14 cellular contexts compared by ENCODE assay signal in genomic region chr16:3659200-3659599, GRCh38. TPM values are rescaled to one million over a fixed set of nuclear protein-coding genes. Genes with fewer than 3 reads are reported as not detected.
DNase-seq lines count a peak whose midpoint lies in the region; ATAC-seq and TF ChIP-seq lines count a peak whose summit lies in the region.
"Had no signal": no experiment of that assay in that cellular context is flagged by ENCODE, and none has a peak within 500 bp of the region (broad histone marks: within the 10 kb centered on the region; RNA-seq: fewer than 3 reads in every experiment).

No MANE protein-coding gene starts in this region.

- no peak for DNase-seq in activated T-cell treated with anti-CD3 and anti-CD28 coated beads, Interleukin-2, amount 50 U/mL, for 72 hours
- no peak for DNase-seq in activated T-cell treated with anti-CD3 and anti-CD28 coated beads, Interleukin-2, amount 50 U/mL, for 48 hours
- no peak for DNase-seq in T-helper 17 cell
- DNase-seq in dedifferentiated amniotic fluid mesenchymal stem cell (ENCODE audit: extremely low spot score), result peak; percentile 55
- DNase-seq in smooth muscle cell (lab: John Stamatoyannopoulos, UW; ENCODE audit: unreplicated experiment), result no peak
- DNase-seq in ecto neural progenitor cell (ENCODE audit: low spot score), result no peak
- DNase-seq in activated CD4-positive, alpha-beta T cell treated with anti-CD3 and anti-CD28 coated beads for 1 hour, result no peak
- DNase-seq: DMS 273 treated with DMSO at 0.1 percent for 48 hours, NCI-H2171 had no signal

- H3K79me2 ChIP-seq in smooth muscle cell (ENCODE audit: low read depth), result no peaks in the 10 kb centered on the region

- no peak overlapping the region for H3K4me2 ChIP-seq in smooth muscle cell

- H3K4me1 Mint-ChIP-seq in activated T-cell treated with anti-CD3 and anti-CD28 coated beads, Interleukin-2, amount 50 U/mL, for 72 hours (ENCODE audit: low read depth), result peaks cover 24% of the 10 kb centered on the region
- H3K4me1 Mint-ChIP-seq in T-helper 17 cell, result peaks cover 3% of the 10 kb centered on the region

- no peaks in the 10 kb centered on the region for H3K9me3 Mint-ChIP-seq in activated T-cell treated with anti-CD3 and anti-CD28 coated beads, Interleukin-2, amount 50 U/mL, for 72 hours
- H3K9me3 Mint-ChIP-seq: WTC11 had no signal

- no peaks in the 10 kb centered on the region for H3K27me3 Mint-ChIP-seq in activated T-cell treated with anti-CD3 and anti-CD28 coated beads, Interleukin-2, amount 50 U/mL, for 72 hours (ENCODE audit: low read depth)
- no peaks in the 10 kb centered on the region for H3K27me3 Mint-ChIP-seq in T-helper 17 cell

- TF ChIP-seq CTCF in smooth muscle cell (IDR thresholded peaks at IDR 0.05; ENCODE audit: borderline replicate concordance, insufficient read depth, poor library complexity, severe bottlenecking), result no peak

- no peak overlapping the region for H3K4me3 Mint-ChIP-seq in activated T-cell treated with anti-CD3 and anti-CD28 coated beads, Interleukin-2, amount 50 U/mL, for 72 hours
- no peak overlapping the region for H3K4me3 Mint-ChIP-seq in T-helper 17 cell
- H3K4me3 Mint-ChIP-seq: WTC11 had no signal

- H3K27ac ChIP-seq in smooth muscle cell (ENCODE audit: low read depth), result peak overlapping the region; percentile 40
- H3K27ac ChIP-seq: lower lobe of right lung, skin epidermis, thoracic aorta had no signal

- H3K36me3 Mint-ChIP-seq in activated T-cell treated with anti-CD3 and anti-CD28 coated beads, Interleukin-2, amount 50 U/mL, for 72 hours (ENCODE audit: insufficient read depth in 2 of 2), result peaks cover 0 to 25% of the 10 kb centered on the region in 2 donors
- H3K36me3 Mint-ChIP-seq in T-helper 17 cell (ENCODE audit: low read depth), result peaks cover 4% of the 10 kb centered on the region

- no peak overlapping the region for H2AFZ ChIP-seq in smooth muscle cell (ENCODE audit: low read depth)

- H3K9me3 ChIP-seq in T-helper 17 cell (ENCODE audit: control insufficient read depth, low read length, poor library complexity, severe bottlenecking), result no peaks in the 10 kb centered on the region
- H3K9me3 ChIP-seq in smooth muscle cell (replicated peaks; ENCODE audit: low read depth), result no peaks in the 10 kb centered on the region
- H3K9me3 ChIP-seq: lower lobe of right lung, thoracic aorta had no signal

- ATAC-seq in activated T-cell treated with anti-CD3 and anti-CD28 coated beads, Interleukin-2, amount 50 U/mL, for 72 hours (replicated peaks in 1 of 2), result no peak
- no peak for ATAC-seq in T-helper 17 cell
- ATAC-seq in GM18868 (IDR thresholded peaks at IDR 0.05; ENCODE audit: unreplicated experiment), result no peak
- ATAC-seq: lower lobe of right lung, WTC11 had no signal

- H4K20me1 ChIP-seq in smooth muscle cell (ENCODE audit: low read depth), result no peaks in the 10 kb centered on the region

- peak overlapping the region; percentile 86 for H3K27ac Mint-ChIP-seq in activated T-cell treated with anti-CD3 and anti-CD28 coated beads, Interleukin-2, amount 50 U/mL, for 72 hours
- peak overlapping the region; percentile 79 for H3K27ac Mint-ChIP-seq in T-helper 17 cell
- H3K27ac Mint-ChIP-seq: WTC11 had no signal

- H3K9ac ChIP-seq in smooth muscle cell (ENCODE audit: low read depth), result no peak overlapping the region

- H3K4me3 ChIP-seq in smooth muscle cell, result no peak overlapping the region
- H3K4me3 ChIP-seq: lower lobe of right lung, skin epidermis, thoracic aorta had no signal

- H3K36me3 ChIP-seq in smooth muscle cell (ENCODE audit: low read depth), result no peaks in the 10 kb centered on the region

- WGBS in smooth muscle cell (ENCODE audit: low lambda C conversion rate), result 39% methylated on average over 2 of the region's 2 CpGs

- no peaks in the 10 kb centered on the region for H3F3A ChIP-seq in smooth muscle cell (ENCODE audit: low read depth)

- no peaks in the 10 kb centered on the region for H3K4me1 ChIP-seq in smooth muscle cell (ENCODE audit: low read depth)
- H3K4me1 ChIP-seq: lower lobe of right lung had no signal

- H3K27me3 ChIP-seq in smooth muscle cell (ENCODE audit: low read depth), result no peaks in the 10 kb centered on the region

RNA-seq across cellular contexts. Expression of gene DNASE1, which starts 4.7 kb away (rescaled TPM):
- 10 to 100 TPM; 19.4 to 21.3 TPM for total RNA-seq in activated T-cell treated with anti-CD3 and anti-CD28 coated beads, Interleukin-2, amount 50 U/mL, for 72 hours
- total RNA-seq in T-helper 17 cell (10 to 100 TPM; 19.6 to 21.5 TPM), smooth muscle cell (21.9 and 37.8 TPM in 2 replicates)
- 8.1 and 11.9 TPM in 2 replicates for polyA plus RNA-seq in smooth muscle cell

RNA-seq across cellular contexts. Expression of gene SLX4, which starts 47.8 kb away (rescaled TPM):
- total RNA-seq in activated T-cell treated with anti-CD3 and anti-CD28 coated beads, Interleukin-2, amount 50 U/mL, for 72 hours, result 10 to 100 TPM; 12.6 to 15.7 TPM
- total RNA-seq in T-helper 17 cell (1 to 10 TPM; 5.6 TPM), smooth muscle cell (2.6 and 3.6 TPM in 2 replicates)
- 3.1 and 3.5 TPM in 2 replicates for polyA plus RNA-seq in smooth muscle cell

RNA-seq across cellular contexts. Expression of gene TRAP1, which starts 58.1 kb away (rescaled TPM):
- total RNA-seq in activated T-cell treated with anti-CD3 and anti-CD28 coated beads, Interleukin-2, amount 50 U/mL, for 72 hours, result 100 to 1,000 TPM; 181 to 189 TPM
- total RNA-seq in T-helper 17 cell (10 to 100 TPM; 77.2 to 80.4 TPM), smooth muscle cell (37.7 and 41.5 TPM in 2 replicates)
- 46.6 and 64.0 TPM in 2 replicates for polyA plus RNA-seq in smooth muscle cell
